In genomic region chr1:91349524-91349923, GRCh38 we compare ENCODE assay signal across 22 cellular contexts. TPM values are rescaled to one million over a fixed set of nuclear protein-coding genes. Genes with fewer than 3 reads are reported as not detected.
"Had no signal": no experiment of that assay in that cellular context is flagged by ENCODE, and none has a peak within 500 bp of the region (broad histone marks: within the 10 kb centered on the region; RNA-seq: fewer than 3 reads in every experiment).

No MANE protein-coding gene starts in this region.

- ATAC-seq: activated naive CD4-positive, alpha-beta T cell treated with anti-CD3 and anti-CD28 coated beads, Interleukin-2, amount 50 U/mL, for 72 hours; gastroesophageal sphincter; heart left ventricle; left ventricle myocardium superior; naive thymus-derived CD8-positive, alpha-beta T cell; pancreas; stimulated activated memory B cell treated with anti-CD40 and anti-IgM and Interleukin-4, amounts not matched to agents 10 μg/mL and 1 μg/mL and 100 μg/mL, for 72 hours had no signal

- H3K4me3 ChIP-seq: gastroesophageal sphincter, heart left ventricle, pancreas, sigmoid colon, spleen had no signal

- H3K27me3 ChIP-seq: gastroesophageal sphincter, heart left ventricle, pancreas, sigmoid colon, spleen had no signal

- H3K4me1 Mint-ChIP-seq: endodermal cell; naive thymus-derived CD8-positive, alpha-beta T cell; stimulated activated memory B cell treated with anti-CD40 and anti-IgM and Interleukin-4, amounts not matched to agents 10 μg/mL and 1 μg/mL and 100 μg/mL, for 72 hours had no signal

- H3K36me3 ChIP-seq: pancreas, sigmoid colon, spleen had no signal

- H3K27ac ChIP-seq: gastroesophageal sphincter, heart left ventricle, pancreas, sigmoid colon, spleen had no signal

- FAIRE-seq: colon, pancreas, TTC549, urothelium cell line had no signal

- DNase-seq: activated CD4-positive, alpha-beta T cell treated with anti-CD3 and anti-CD28 coated beads, Interleukin-2, amount 50 U/mL, for 4 hours; activated gamma-delta T cell treated with Interleukin-2 at 50 U/mL for 16 hours; amniotic stem cell; caudate nucleus; endodermal cell; heart left ventricle; kidney glomerular epithelial cell; left ventricle myocardium superior; mesenchymal stem cell; naive thymus-derived CD8-positive, alpha-beta T cell; pancreas; sigmoid colon; spleen; stimulated activated CD4-positive, alpha-beta T cell treated with anti-CD3 and anti-CD28 coated beads, Interleukin-4, amount 100 ng/mL, for 4 hours; SW 1271 had no signal

- H3K4me1 ChIP-seq: gastroesophageal sphincter, heart left ventricle, pancreas, sigmoid colon, spleen had no signal

- H3K27ac Mint-ChIP-seq: activated naive CD4-positive, alpha-beta T cell treated with anti-CD3 and anti-CD28 coated beads, Interleukin-2, amount 50 U/mL, for 72 hours; activated T-helper 1 cell treated with anti-CD3 and anti-CD28 coated beads, Interleukin-12 subunit alpha, Interleukin-12 subunit beta, Interleukin-2, Interleukin-4 antibody, amounts not matched to agents 30 ng/mL and 10 ng/mL and 1 ng/mL, durations not matched to agents 14 hours and 24 hours and 36 hours; endodermal cell; naive thymus-derived CD8-positive, alpha-beta T cell; stimulated activated memory B cell treated with anti-CD40 and anti-IgM and Interleukin-4, amounts not matched to agents 10 μg/mL and 1 μg/mL and 100 μg/mL, for 72 hours had no signal

- H3K4me3 Mint-ChIP-seq: activated T-helper 1 cell treated with anti-CD3 and anti-CD28 coated beads, Interleukin-12 subunit alpha, Interleukin-12 subunit beta, Interleukin-2, Interleukin-4 antibody, amounts not matched to agents 30 ng/mL and 10 ng/mL and 1 ng/mL, durations not matched to agents 14 hours and 24 hours and 36 hours; endodermal cell; naive thymus-derived CD8-positive, alpha-beta T cell; stimulated activated memory B cell treated with anti-CD40 and anti-IgM and Interleukin-4, amounts not matched to agents 10 μg/mL and 1 μg/mL and 100 μg/mL, for 72 hours had no signal

- H3K9me3 ChIP-seq: pancreas had no signal

RNA-seq across cellular contexts. Expression of gene HFM1, which starts 55.1 kb away (rescaled TPM):
- total RNA-seq: activated naive CD4-positive, alpha-beta T cell treated with anti-CD3 and anti-CD28 coated beads, Interleukin-2, amount 50 U/mL, for 72 hours; activated T-helper 1 cell treated with anti-CD3 and anti-CD28 coated beads, Interleukin-12 subunit alpha, Interleukin-12 subunit beta, Interleukin-2, Interleukin-4 antibody, amounts not matched to agents 30 ng/mL and 10 ng/mL and 1 ng/mL, durations not matched to agents 14 hours and 24 hours and 36 hours; naive thymus-derived CD8-positive, alpha-beta T cell had no signal
- polyA plus RNA-seq: naive thymus-derived CD8-positive, alpha-beta T cell had no signal
